ENCODE assay signal across 12 cellular contexts in the genomic region with DNA sequence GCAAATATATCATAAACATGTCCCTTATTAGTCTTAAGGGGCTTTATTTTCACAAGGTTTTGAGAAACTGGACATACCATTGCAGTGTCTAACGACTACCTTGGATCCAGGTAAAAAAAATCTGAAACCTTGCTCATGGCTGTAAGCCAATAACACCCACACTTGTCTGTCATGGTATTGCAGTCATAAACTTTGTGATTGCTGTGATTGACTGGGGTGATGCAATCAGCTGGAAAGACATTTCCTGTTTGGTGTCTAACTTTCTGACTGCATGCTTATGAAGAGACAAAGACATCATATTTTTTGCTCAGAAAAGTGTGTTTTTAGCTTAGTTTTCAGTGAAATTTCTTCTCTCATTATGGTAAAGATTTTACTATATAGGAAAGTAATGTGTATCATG.
DNase-seq lines count a peak whose midpoint lies in the region; ATAC-seq and TF ChIP-seq lines count a peak whose summit lies in the region.
"Had no signal": no experiment of that assay in that cellular context is flagged by ENCODE, and none has a peak within 500 bp of the region (broad histone marks: within the 10 kb centered on the region; RNA-seq: fewer than 3 reads in every experiment).

No MANE protein-coding gene starts in this region.

- no peaks in the 10 kb centered on the region for H3K27me3 ChIP-seq in left ventricle myocardium inferior (ENCODE audit: low read depth)
- H3K27me3 ChIP-seq: stomach had no signal

- intact Hi-C loops in left ventricle myocardium inferior (cut with micrococcal nuclease), result no loop called here

- DNase-seq in Caki2 (ENCODE audit: low read depth) (peak; percentile 2), RKO (ENCODE audit: low spot score) (peak; percentile 47), left kidney (ENCODE audit: low read depth, low spot score) (peak; percentile 12), left ventricle myocardium inferior (no peak), MV-4-11 (lab: John Stamatoyannopoulos, UW) (no peak), epidermal melanocyte (ENCODE audit: insufficient read length, low spot score) (no peak)
- DNase-seq: activated naive CD4-positive, alpha-beta T cell treated with anti-CD3 and anti-CD28 coated beads, Interleukin-2, amount 50 U/mL, for 16 hours; stomach; T-helper 9 cell had no signal

- TF ChIP-seq CTCF in left ventricle myocardium inferior (IDR thresholded peaks at IDR 0.05; ENCODE audit: borderline replicate concordance), result no peak

- no peaks in the 10 kb centered on the region for H3K36me3 ChIP-seq in left ventricle myocardium inferior
- H3K36me3 ChIP-seq: stomach had no signal

- ATAC-seq in GM18868 (IDR thresholded peaks at IDR 0.05; ENCODE audit: unreplicated experiment) (peak; percentile 85), HG02588 (IDR thresholded peaks at IDR 0.05; ENCODE audit: unreplicated experiment) (no peak)

- no peaks in the 10 kb centered on the region for H3K4me1 ChIP-seq in left ventricle myocardium inferior

- in situ Hi-C loops in Caki2 (cut with HindIII; ENCODE audit: low pct_unique_long_range_greater_than_20kb, low sequenced_read_pairs), result no loop called here

- peaks cover 37% of the 10 kb centered on the region for H3K9me3 ChIP-seq in left ventricle myocardium inferior (replicated peaks)

- no peak overlapping the region for H3K4me3 ChIP-seq in left ventricle myocardium inferior
- H3K4me3 ChIP-seq: stomach had no signal

- no peak overlapping the region for H3K27ac ChIP-seq in left ventricle myocardium inferior (replicated peaks)
- H3K27ac ChIP-seq: C4-2B, stomach had no signal

Comparison
In these comparisons a context has a peak if more than half of its experiments do, and no peak if none do; other contexts are left out.
1. DNase-seq: peak in Caki2 (single experiment), RKO (single experiment) and left kidney (single experiment); none in left ventricle myocardium inferior (single experiment), MV-4-11 (single experiment) and epidermal melanocyte (single experiment).